2 cellular contexts compared by ENCODE assay signal in the genomic region with DNA sequence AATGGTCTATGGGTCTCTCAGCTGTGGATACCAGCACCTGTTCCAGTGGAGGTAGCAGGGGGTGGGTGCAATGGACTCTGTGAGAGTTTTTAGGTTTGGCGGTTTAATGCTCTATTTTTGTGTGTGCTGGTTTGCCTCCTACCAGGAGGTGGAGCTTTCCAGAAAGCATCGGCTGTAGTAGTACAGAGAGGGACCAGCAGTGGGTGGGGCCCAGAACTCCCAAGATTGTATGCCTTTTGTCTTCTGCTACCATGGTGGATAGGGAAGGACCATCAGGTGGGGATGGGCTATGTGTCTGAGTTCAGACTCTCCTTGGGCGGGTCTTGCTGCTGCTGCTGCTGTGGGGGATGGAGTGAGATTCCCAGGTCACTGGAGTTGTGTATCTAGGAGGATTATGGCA.
TF ChIP-seq lines count a peak whose summit lies in the region.

No MANE protein-coding gene starts in this region.

TF ChIP-seq in GM23338, 12 proteins besides CTCF, POLR2A, EP300 and RAD21 (continues in another document):
- TF ChIP-seq, protein P1, sequence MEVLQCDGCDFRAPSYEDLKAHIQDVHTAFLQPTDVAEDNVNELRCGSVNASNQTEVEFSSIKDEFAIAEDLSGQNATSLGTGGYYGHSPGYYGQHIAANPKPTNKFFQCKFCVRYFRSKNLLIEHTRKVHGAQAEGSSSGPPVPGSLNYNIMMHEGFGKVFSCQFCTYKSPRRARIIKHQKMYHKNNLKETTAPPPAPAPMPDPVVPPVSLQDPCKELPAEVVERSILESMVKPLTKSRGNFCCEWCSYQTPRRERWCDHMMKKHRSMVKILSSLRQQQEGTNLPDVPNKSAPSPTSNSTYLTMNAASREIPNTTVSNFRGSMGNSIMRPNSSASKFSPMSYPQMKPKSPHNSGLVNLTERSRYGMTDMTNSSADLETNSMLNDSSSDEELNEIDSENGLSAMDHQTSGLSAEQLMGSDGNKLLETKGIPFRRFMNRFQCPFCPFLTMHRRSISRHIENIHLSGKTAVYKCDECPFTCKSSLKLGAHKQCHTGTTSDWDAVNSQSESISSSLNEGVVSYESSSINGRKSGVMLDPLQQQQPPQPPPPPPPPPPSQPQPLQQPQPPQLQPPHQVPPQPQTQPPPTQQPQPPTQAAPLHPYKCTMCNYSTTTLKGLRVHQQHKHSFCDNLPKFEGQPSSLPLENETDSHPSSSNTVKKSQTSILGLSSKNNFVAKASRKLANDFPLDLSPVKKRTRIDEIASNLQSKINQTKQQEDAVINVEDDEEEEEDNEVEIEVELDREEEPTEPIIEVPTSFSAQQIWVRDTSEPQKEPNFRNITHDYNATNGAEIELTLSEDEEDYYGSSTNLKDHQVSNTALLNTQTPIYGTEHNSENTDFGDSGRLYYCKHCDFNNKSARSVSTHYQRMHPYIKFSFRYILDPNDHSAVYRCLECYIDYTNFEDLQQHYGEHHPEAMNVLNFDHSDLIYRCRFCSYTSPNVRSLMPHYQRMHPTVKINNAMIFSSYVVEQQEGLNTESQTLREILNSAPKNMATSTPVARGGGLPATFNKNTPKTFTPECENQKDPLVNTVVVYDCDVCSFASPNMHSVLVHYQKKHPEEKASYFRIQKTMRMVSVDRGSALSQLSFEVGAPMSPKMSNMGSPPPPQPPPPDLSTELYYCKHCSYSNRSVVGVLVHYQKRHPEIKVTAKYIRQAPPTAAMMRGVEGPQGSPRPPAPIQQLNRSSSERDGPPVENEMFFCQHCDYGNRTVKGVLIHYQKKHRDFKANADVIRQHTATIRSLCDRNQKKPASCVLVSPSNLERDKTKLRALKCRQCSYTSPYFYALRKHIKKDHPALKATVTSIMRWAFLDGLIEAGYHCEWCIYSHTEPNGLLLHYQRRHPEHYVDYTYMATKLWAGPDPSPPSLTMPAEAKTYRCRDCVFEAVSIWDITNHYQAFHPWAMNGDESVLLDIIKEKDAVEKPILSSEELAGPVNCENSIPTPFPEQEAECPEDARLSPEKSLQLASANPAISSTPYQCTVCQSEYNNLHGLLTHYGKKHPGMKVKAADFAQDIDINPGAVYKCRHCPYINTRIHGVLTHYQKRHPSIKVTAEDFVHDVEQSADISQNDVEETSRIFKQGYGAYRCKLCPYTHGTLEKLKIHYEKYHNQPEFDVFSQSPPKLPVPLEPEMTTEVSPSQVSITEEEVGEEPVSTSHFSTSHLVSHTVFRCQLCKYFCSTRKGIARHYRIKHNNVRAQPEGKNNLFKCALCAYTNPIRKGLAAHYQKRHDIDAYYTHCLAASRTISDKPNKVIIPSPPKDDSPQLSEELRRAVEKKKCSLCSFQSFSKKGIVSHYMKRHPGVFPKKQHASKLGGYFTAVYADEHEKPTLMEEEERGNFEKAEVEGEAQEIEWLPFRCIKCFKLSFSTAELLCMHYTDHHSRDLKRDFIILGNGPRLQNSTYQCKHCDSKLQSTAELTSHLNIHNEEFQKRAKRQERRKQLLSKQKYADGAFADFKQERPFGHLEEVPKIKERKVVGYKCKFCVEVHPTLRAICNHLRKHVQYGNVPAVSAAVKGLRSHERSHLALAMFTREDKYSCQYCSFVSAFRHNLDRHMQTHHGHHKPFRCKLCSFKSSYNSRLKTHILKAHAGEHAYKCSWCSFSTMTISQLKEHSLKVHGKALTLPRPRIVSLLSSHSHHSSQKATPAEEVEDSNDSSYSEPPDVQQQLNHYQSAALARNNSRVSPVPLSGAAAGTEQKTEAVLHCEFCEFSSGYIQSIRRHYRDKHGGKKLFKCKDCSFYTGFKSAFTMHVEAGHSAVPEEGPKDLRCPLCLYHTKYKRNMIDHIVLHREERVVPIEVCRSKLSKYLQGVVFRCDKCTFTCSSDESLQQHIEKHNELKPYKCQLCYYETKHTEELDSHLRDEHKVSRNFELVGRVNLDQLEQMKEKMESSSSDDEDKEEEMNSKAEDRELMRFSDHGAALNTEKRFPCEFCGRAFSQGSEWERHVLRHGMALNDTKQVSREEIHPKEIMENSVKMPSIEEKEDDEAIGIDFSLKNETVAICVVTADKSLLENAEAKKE (CRISPR knock-in tag; IDR thresholded peaks at IDR 0.05), result no peak
- TF ChIP-seq CREB1 (CRISPR knock-in tag; IDR thresholded peaks at IDR 0.05; ENCODE audit: low read depth) (no peak), STAT1 (IDR thresholded peaks at IDR 0.05; ENCODE audit: unreplicated experiment) (no peak), ZNF114 (CRISPR knock-in tag; IDR thresholded peaks at IDR 0.05) (no peak), ZNF331 (CRISPR knock-in tag; IDR thresholded peaks at IDR 0.05; ENCODE audit: low read depth) (no peak), JUNB (IDR thresholded peaks at IDR 0.05; ENCODE audit: unreplicated experiment) (no peak), EZH2 (IDR thresholded peaks at IDR 0.05; ENCODE audit: low read depth, unreplicated experiment) (no peak), EZH2phosphoT487 (IDR thresholded peaks at IDR 0.05; ENCODE audit: unreplicated experiment) (no peak), POLR2AphosphoS5 (IDR thresholded peaks at IDR 0.05; ENCODE audit: low read depth) (no peak), NANOG (IDR thresholded peaks at IDR 0.05; ENCODE audit: borderline replicate concordance) (no peak)
- TF ChIP-seq, protein P2, sequence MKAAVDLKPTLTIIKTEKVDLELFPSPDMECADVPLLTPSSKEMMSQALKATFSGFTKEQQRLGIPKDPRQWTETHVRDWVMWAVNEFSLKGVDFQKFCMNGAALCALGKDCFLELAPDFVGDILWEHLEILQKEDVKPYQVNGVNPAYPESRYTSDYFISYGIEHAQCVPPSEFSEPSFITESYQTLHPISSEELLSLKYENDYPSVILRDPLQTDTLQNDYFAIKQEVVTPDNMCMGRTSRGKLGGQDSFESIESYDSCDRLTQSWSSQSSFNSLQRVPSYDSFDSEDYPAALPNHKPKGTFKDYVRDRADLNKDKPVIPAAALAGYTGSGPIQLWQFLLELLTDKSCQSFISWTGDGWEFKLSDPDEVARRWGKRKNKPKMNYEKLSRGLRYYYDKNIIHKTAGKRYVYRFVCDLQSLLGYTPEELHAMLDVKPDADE (IDR thresholded peaks at IDR 0.05), result no peak

TF ChIP-seq in GM12878, 131 proteins besides CTCF, POLR2A, EP300 and RAD21 (continued from another document):
- TF ChIP-seq, protein P3, sequence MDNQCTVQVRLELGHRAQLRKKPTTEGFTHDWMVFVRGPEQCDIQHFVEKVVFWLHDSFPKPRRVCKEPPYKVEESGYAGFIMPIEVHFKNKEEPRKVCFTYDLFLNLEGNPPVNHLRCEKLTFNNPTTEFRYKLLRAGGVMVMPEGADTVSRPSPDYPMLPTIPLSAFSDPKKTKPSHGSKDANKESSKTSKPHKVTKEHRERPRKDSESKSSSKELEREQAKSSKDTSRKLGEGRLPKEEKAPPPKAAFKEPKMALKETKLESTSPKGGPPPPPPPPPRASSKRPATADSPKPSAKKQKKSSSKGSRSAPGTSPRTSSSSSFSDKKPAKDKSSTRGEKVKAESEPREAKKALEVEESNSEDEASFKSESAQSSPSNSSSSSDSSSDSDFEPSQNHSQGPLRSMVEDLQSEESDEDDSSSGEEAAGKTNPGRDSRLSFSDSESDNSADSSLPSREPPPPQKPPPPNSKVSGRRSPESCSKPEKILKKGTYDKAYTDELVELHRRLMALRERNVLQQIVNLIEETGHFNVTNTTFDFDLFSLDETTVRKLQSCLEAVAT (IDR thresholded peaks at IDR 0.05), result no peak
- TF ChIP-seq CBFB (IDR thresholded peaks at IDR 0.05; ENCODE audit: low read depth), result no peak
- no peak for TF ChIP-seq HDGF (IDR thresholded peaks at IDR 0.05)
- no peak for TF ChIP-seq BRCA1 (IDR thresholded peaks at IDR 0.05; ENCODE audit: low read depth, low read length)
- no peak for TF ChIP-seq ZZZ3 (IDR thresholded peaks at IDR 0.05; ENCODE audit: control insufficient read depth, insufficient read length, low read depth)
- TF ChIP-seq, protein P4, sequence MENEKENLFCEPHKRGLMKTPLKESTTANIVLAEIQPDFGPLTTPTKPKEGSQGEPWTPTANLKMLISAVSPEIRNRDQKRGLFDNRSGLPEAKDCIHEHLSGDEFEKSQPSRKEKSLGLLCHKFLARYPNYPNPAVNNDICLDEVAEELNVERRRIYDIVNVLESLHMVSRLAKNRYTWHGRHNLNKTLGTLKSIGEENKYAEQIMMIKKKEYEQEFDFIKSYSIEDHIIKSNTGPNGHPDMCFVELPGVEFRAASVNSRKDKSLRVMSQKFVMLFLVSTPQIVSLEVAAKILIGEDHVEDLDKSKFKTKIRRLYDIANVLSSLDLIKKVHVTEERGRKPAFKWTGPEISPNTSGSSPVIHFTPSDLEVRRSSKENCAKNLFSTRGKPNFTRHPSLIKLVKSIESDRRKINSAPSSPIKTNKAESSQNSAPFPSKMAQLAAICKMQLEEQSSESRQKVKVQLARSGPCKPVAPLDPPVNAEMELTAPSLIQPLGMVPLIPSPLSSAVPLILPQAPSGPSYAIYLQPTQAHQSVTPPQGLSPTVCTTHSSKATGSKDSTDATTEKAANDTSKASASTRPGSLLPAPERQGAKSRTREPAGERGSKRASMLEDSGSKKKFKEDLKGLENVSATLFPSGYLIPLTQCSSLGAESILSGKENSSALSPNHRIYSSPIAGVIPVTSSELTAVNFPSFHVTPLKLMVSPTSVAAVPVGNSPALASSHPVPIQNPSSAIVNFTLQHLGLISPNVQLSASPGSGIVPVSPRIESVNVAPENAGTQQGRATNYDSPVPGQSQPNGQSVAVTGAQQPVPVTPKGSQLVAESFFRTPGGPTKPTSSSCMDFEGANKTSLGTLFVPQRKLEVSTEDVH (IDR thresholded peaks at IDR 0.05; ENCODE audit: low read depth, partially characterized antibody), result no peak
- TF ChIP-seq, protein P5, sequence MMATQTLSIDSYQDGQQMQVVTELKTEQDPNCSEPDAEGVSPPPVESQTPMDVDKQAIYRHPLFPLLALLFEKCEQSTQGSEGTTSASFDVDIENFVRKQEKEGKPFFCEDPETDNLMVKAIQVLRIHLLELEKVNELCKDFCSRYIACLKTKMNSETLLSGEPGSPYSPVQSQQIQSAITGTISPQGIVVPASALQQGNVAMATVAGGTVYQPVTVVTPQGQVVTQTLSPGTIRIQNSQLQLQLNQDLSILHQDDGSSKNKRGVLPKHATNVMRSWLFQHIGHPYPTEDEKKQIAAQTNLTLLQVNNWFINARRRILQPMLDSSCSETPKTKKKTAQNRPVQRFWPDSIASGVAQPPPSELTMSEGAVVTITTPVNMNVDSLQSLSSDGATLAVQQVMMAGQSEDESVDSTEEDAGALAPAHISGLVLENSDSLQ (IDR thresholded peaks at IDR 0.05), result no peak
- no peak for TF ChIP-seq PAX8 (IDR thresholded peaks at IDR 0.05)
- TF ChIP-seq ATF7 (IDR thresholded peaks at IDR 0.05; ENCODE audit: low read depth), result no peak
- TF ChIP-seq SUPT20H (IDR thresholded peaks at IDR 0.05; ENCODE audit: borderline replicate concordance, control insufficient read depth, low read depth, low read length), result no peak
- no peak for TF ChIP-seq JUND (IDR thresholded peaks at IDR 0.05; ENCODE audit: low read depth, low read length)
